Comparison of ENCODE assay signal across 22 cellular contexts in the genomic region with DNA sequence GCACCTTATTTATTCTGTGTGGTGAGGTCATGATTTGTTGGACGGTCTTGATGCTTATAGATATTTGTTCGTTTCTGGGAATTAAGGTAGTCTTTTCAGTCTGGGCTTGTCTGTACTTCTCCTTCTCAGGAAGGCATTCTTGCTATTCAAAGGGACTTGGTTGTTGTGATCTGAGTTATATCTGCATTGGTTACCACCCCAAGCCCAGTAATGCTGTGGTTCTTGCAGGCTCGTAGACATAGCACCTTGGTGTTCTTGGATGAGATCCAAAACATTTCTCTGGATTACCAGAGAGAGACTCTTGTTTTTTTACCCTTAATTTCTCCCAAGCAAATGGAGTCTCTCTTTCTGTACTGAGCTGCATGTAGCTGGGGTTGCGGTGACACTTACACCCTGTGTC.
DNase-seq lines count a peak whose midpoint lies in the region; ATAC-seq, FAIRE-seq and TF ChIP-seq lines count a peak whose summit lies in the region.
"Had no signal": no experiment of that assay in that cellular context is flagged by ENCODE, and none has a peak within 500 bp of the region (broad histone marks: within the 10 kb centered on the region; RNA-seq: fewer than 3 reads in every experiment).

No MANE protein-coding gene starts in this region.

- H3K4me1 ChIP-seq in A549 (peaks cover 18% of the 10 kb centered on the region), PC-9 (replicated peaks; ENCODE audit: insufficient read depth) (peaks cover 23% of the 10 kb centered on the region), keratinocyte (ENCODE audit: control insufficient read depth, extremely low read depth, insufficient read depth, low read length) (peaks cover 20% of the 10 kb centered on the region)
- H3K4me1 ChIP-seq: BE2C, HAP-1 had no signal

- H3K36me3 ChIP-seq in PC-9 (ENCODE audit: low read depth) (no peaks in the 10 kb centered on the region), keratinocyte (ENCODE audit: control insufficient read depth in 2 of 2, extremely low read depth in 1 of 2, insufficient read depth in 2 of 2, low read length in 2 of 2) (no peaks in the 10 kb centered on the region)
- H3K36me3 ChIP-seq: BE2C, HAP-1, MG63 had no signal

- H3K9me3 ChIP-seq in A549 (peaks cover 14% of the 10 kb centered on the region; the same call in 2 of the 3 replicates), PC-9 (ENCODE audit: insufficient read depth, low read depth) (peaks cover 40% of the 10 kb centered on the region), keratinocyte (ENCODE audit: control insufficient read depth, low read depth, low read length) (peaks cover 4% of the 10 kb centered on the region)
- H3K9me3 ChIP-seq: BE2C, HAP-1 had no signal

- no peak for DNase-seq in A549 (ENCODE audit: low read depth in 1 of 2, low spot score in 1 of 2)
- DNase-seq in PC-9: no peak
- DNase-seq in choroid plexus epithelial cell (ENCODE audit: low read depth): peak; percentile 58
- DNase-seq in keratinocyte (ENCODE audit: low read depth, low spot score): no peak
- DNase-seq in GM19238 (ENCODE audit: insufficient read length, low spot score): no peak
- no peak for DNase-seq in mesothelial cell of epicardium (ENCODE audit: low spot score in 2 of 2, unreplicated experiment in 2 of 2)
- no peak for DNase-seq in GM20000 (ENCODE audit: low spot score)
- DNase-seq in GM10248 (ENCODE audit: extremely low spot score): no peak
- DNase-seq: 8988T; BE2C; CD4-positive, CD25-positive, alpha-beta regulatory T cell; GF-D8; GM23248; MG63; NCI-H1048; NCI-H1436; NCI-H1930; NCI-H226; NCI-H524; NCI-H82 had no signal

- TF ChIP-seq POLR2A in A549 (IDR thresholded peaks at IDR 0.05; ENCODE audit: low read length): no peak

- no peaks in the 10 kb centered on the region for H3K27me3 ChIP-seq in PC-9 (ENCODE audit: insufficient read depth, low read depth)
- no peaks in the 10 kb centered on the region for H3K27me3 ChIP-seq in keratinocyte (ENCODE audit: control insufficient read depth, extremely low read depth, insufficient read depth, low read length)
- H3K27me3 ChIP-seq: BE2C, MG63 had no signal

- no peak for ATAC-seq in A549
- ATAC-seq: GM12878 had no signal

- H3K9me1 ChIP-seq in keratinocyte (ENCODE audit: control insufficient read depth, extremely low read depth, insufficient read depth, low read length): no peaks in the 10 kb centered on the region

- H2AFZ ChIP-seq in PC-9 (no peak overlapping the region), keratinocyte (ENCODE audit: control insufficient read depth, low read length) (peak overlapping the region; percentile 81)

- no peak overlapping the region for H3K4me3 Mint-ChIP-seq in mesothelial cell of epicardium
- H3K4me3 Mint-ChIP-seq: CD4-positive, CD25-positive, alpha-beta regulatory T cell had no signal

- H3K36me3 Mint-ChIP-seq in mesothelial cell of epicardium: peaks cover 26% of the 10 kb centered on the region
- H3K36me3 Mint-ChIP-seq: CD4-positive, CD25-positive, alpha-beta regulatory T cell had no signal

- intact Hi-C loops in PC-9 (cut with micrococcal nuclease; ENCODE audit: unreplicated experiment): loop anchor here (10.0 kb wide), 1 partner anchor 188 kb away; no protein-coding TSS in a partner anchor

- no peak for TF ChIP-seq RAD21 in A549 (conservative IDR thresholded peaks at IDR 0.05 in 1 of 2, IDR thresholded peaks at IDR 0.05 in 1 of 2)

- peaks cover 48% of the 10 kb centered on the region for H3K9me3 Mint-ChIP-seq in mesothelial cell of epicardium

- H3K79me2 ChIP-seq in PC-9 (ENCODE audit: low read depth) (no peaks in the 10 kb centered on the region), keratinocyte (ENCODE audit: control insufficient read depth, insufficient read depth, low read length) (no peaks in the 10 kb centered on the region)

- no peaks in the 10 kb centered on the region for H3K27me3 Mint-ChIP-seq in mesothelial cell of epicardium (ENCODE audit: low read depth)
- H3K27me3 Mint-ChIP-seq: CD4-positive, CD25-positive, alpha-beta regulatory T cell had no signal

- no peaks in the 10 kb centered on the region for H3K9me2 ChIP-seq in PC-9 (ENCODE audit: insufficient read depth)

- WGBS in A549 (ENCODE audit: missing lambda C conversion rate): 70% methylated on average over 4 of the region's 4 CpGs

- no TSS peak for BruUV-seq in PC-9 (replicated peaks; lab: Mats Ljungman, UMichigan)

- H3K4me2 ChIP-seq in A549 (no peak overlapping the region), PC-9 (no peak overlapping the region), keratinocyte (ENCODE audit: control insufficient read depth, extremely low read depth, insufficient read depth, low read depth, low read length) (peak overlapping the region; percentile 35)

- peak overlapping the region; percentile 61 for H3K9ac ChIP-seq in keratinocyte (ENCODE audit: control insufficient read depth, extremely low read depth, insufficient read depth, low read length)

- CTCF ChIA-PET in A549 (lab: Yijun Ruan, JAX) (interaction anchor here (2.4 kb wide), 1 partner anchor 8 kb away, joined by 6 read pairs; no protein-coding TSS in a partner anchor), PC-9 (lab: Charles Lee) (no interaction called here), GM10248 (lab: Yijun Ruan, JAX) (interaction anchor here (0.9 to 2.7 kb wide), 2 partner anchors 12 to 400 kb away, joined by 3 to 7 read pairs; no protein-coding TSS in a partner anchor)

- dilution Hi-C loops in keratinocyte (cut with MboI; ENCODE audit: extremely low pct_ligation_motif_present, low sequenced_read_pairs): no loop called here

- no peaks in the 10 kb centered on the region for H3K4me1 Mint-ChIP-seq in mesothelial cell of epicardium

- H3K4me3 ChIP-seq in A549 (no peak overlapping the region), PC-9 (no peak overlapping the region), choroid plexus epithelial cell (ENCODE audit: low read depth, low read length) (no peak overlapping the region), keratinocyte (ENCODE audit: control insufficient read depth in 2 of 3, extremely low read depth in 1 of 3, insufficient read depth in 2 of 3, low read depth in 1 of 3, low read length in 3 of 3) (no peak overlapping the region)
- H3K4me3 ChIP-seq: GM12878, GM23248, HAP-1, MG63 had no signal

- TF ChIP-seq CTCF in A549 (IDR thresholded peaks at IDR 0.05) (no peak), PC-9 (conservative IDR thresholded peaks at IDR 0.05) (no peak), choroid plexus epithelial cell (conservative IDR thresholded peaks at IDR 0.05; ENCODE audit: low read depth, low read length) (no peak), keratinocyte (optimal IDR thresholded peaks at IDR 0.05 in 1 of 3, IDR thresholded peaks at IDR 0.05 in 1 of 3, conservative IDR thresholded peaks at IDR 0.05 in 1 of 3; ENCODE audit: extremely low read depth in 1 of 3, insufficient read depth in 2 of 3, low read length in 3 of 3) (no peak), mesothelial cell of epicardium (IDR thresholded peaks at IDR 0.05; ENCODE audit: unreplicated experiment) (no peak), GM20000 (IDR thresholded peaks at IDR 0.05; ENCODE audit: extremely low read depth, missing control alignments) (no peak), GM10248 (IDR thresholded peaks at IDR 0.05; ENCODE audit: control extremely low read depth, extremely low read depth, low read depth, missing control alignments) (no peak)

- POLR2A ChIA-PET in A549 (lab: Yijun Ruan, JAX) (interaction anchor here (1.5 kb wide), 1 partner anchor 114 kb away, joined by 7 read pairs; no protein-coding TSS in a partner anchor), PC-9 (lab: Charles Lee; ENCODE audit: unreplicated experiment) (no interaction called here), GM10248 (lab: Yijun Ruan, JAX) (no interaction called here)

- H3K27ac ChIP-seq in A549: peak overlapping the region; percentile 82 to 86; a peak in 5 of 6 replicates
- peak overlapping the region; percentile 79; the same call in 1 of the 2 replicates for H3K27ac ChIP-seq in PC-9
- peak overlapping the region; percentile 93 for H3K27ac ChIP-seq in keratinocyte (ENCODE audit: control insufficient read depth, insufficient read depth, low read length)

- H4K20me1 ChIP-seq in PC-9 (ENCODE audit: insufficient read depth) (no peaks in the 10 kb centered on the region), keratinocyte (ENCODE audit: control insufficient read depth, extremely low read depth, insufficient read depth, low read length) (no peaks in the 10 kb centered on the region)

- FAIRE-seq in A549 (lab: Jason Lieb, UNC) (no peak), keratinocyte (lab: Jason Lieb, UNC) (peak; percentile 87)
- FAIRE-seq: GM12878 had no signal

- H3K27ac Mint-ChIP-seq in mesothelial cell of epicardium: no peak overlapping the region

- H3F3A ChIP-seq in PC-9 (ENCODE audit: insufficient read depth, low read depth): peaks cover 21% of the 10 kb centered on the region

- no peak for TF ChIP-seq EP300 in A549 (IDR thresholded peaks at IDR 0.05)

TF ChIP-seq in A549, 52 proteins besides CTCF, POLR2A, EP300 and RAD21 (continues in another document):
- TF ChIP-seq CBX8 (IDR thresholded peaks at IDR 0.05) (no peak), CEBPB (IDR thresholded peaks at IDR 0.05) (no peak), POLR2AphosphoS2 (conservative IDR thresholded peaks at IDR 0.05; ENCODE audit: low read length) (no peak), RNF2 (IDR thresholded peaks at IDR 0.05; ENCODE audit: borderline replicate concordance, low read depth) (no peak)
- TF ChIP-seq, protein P1, sequence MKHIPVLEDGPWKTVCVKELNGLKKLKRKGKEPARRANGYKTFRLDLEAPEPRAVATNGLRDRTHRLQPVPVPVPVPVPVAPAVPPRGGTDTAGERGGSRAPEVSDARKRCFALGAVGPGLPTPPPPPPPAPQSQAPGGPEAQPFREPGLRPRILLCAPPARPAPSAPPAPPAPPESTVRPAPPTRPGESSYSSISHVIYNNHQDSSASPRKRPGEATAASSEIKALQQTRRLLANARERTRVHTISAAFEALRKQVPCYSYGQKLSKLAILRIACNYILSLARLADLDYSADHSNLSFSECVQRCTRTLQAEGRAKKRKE (CRISPR knock-in tag; IDR thresholded peaks at IDR 0.05; ENCODE audit: low read depth): no peak
- TF ChIP-seq, protein P2, sequence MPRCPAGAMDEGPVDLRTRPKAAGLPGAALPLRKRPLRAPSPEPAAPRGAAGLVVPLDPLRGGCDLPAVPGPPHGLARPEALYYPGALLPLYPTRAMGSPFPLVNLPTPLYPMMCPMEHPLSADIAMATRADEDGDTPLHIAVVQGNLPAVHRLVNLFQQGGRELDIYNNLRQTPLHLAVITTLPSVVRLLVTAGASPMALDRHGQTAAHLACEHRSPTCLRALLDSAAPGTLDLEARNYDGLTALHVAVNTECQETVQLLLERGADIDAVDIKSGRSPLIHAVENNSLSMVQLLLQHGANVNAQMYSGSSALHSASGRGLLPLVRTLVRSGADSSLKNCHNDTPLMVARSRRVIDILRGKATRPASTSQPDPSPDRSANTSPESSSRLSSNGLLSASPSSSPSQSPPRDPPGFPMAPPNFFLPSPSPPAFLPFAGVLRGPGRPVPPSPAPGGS (IDR thresholded peaks at IDR 0.05): no peak
